In genomic region chr1:66436378-66437135, GRCh38 we compare ENCODE assay signal across 8 cellular contexts.
A peak's percentile ranks its signal among the peaks of the same experiment; 100 is the strongest.
DNase-seq lines count a peak whose midpoint lies in the region; ATAC-seq and TF ChIP-seq lines count a peak whose summit lies in the region.

No MANE protein-coding gene starts in this region.

- H2AK5ac ChIP-seq in neuronal stem cell (ENCODE audit: low read depth, low read length) = no peak overlapping the region

- H3K9me3 ChIP-seq in right lobe of liver = no peaks in the 10 kb centered on the region
- peaks cover 1 to 6% of the 10 kb centered on the region in 2 donors for H3K9me3 ChIP-seq in neuronal stem cell (replicated peaks in 1 of 2; ENCODE audit: control insufficient read depth in 2 of 2, insufficient read depth in 1 of 2, low read depth in 1 of 2, low read length in 2 of 2)

- H3K27ac ChIP-seq in right lobe of liver (no peak overlapping the region), neuronal stem cell (replicated peaks; ENCODE audit: low read length) (no peak overlapping the region)

- no peak overlapping the region for H3K4me2 ChIP-seq in neuronal stem cell (ENCODE audit: insufficient read depth, low read length, poor library complexity, severe bottlenecking)

- peaks cover 3 to 4% of the 10 kb centered on the region in 2 donors for H3K9me3 Mint-ChIP-seq in activated T-cell treated with anti-CD3 and anti-CD28 coated beads, Interleukin-2, amount 50 U/mL, for 72 hours

- no peak overlapping the region for H2BK120ac ChIP-seq in neuronal stem cell (ENCODE audit: low read depth, low read length)

- H2AFZ ChIP-seq in neuronal stem cell (ENCODE audit: low read length) = no peak overlapping the region

- H3K36me3 ChIP-seq in right lobe of liver (no peaks in the 10 kb centered on the region), neuronal stem cell (replicated peaks in 1 of 2; ENCODE audit: control insufficient read depth in 2 of 2, insufficient read depth in 2 of 2, low read length in 2 of 2) (no peaks in the 10 kb centered on the region)

- H3K4ac ChIP-seq in neuronal stem cell (ENCODE audit: low read length) = no peak overlapping the region

- no peaks in the 10 kb centered on the region for H3K27me3 Mint-ChIP-seq in activated T-cell treated with anti-CD3 and anti-CD28 coated beads, Interleukin-2, amount 50 U/mL, for 72 hours (ENCODE audit: low read depth)

- no peak overlapping the region for H3K9ac ChIP-seq in neuronal stem cell (ENCODE audit: low read depth, low read length, poor library complexity)

- no peaks in the 10 kb centered on the region for H3K79me1 ChIP-seq in neuronal stem cell (ENCODE audit: low read depth, low read length)

- H3K14ac ChIP-seq in neuronal stem cell (ENCODE audit: low read length) = no peak overlapping the region

- WGBS in right lobe of liver (ENCODE audit: insufficient coverage, low coverage, low lambda C conversion rate, missing lambda C conversion rate) = 85% methylated on average over 4 of the region's 4 CpGs
- WGBS in neuronal stem cell (ENCODE audit: extremely low coverage in 2 of 2, insufficient read length in 2 of 2, insufficient replicate concordance in 1 of 2), 2 donors = no CpG with 5 or more reads among the region's 4 CpGs

- ATAC-seq in HG02623 (IDR thresholded peaks at IDR 0.05; ENCODE audit: unreplicated experiment) = peak; percentile 75
- peak; percentile 98 for ATAC-seq in activated T-cell treated with anti-CD3 and anti-CD28 coated beads, Interleukin-2, amount 50 U/mL, for 72 hours (replicated peaks in 1 of 2)
- peak; percentile 34 to 66 (median 52) for ATAC-seq in right lobe of liver
- ATAC-seq in GM18505 (IDR thresholded peaks at IDR 0.05; ENCODE audit: unreplicated experiment) = no peak

- peak; percentile 14 for DNase-seq in activated gamma-delta T cell treated with anti-CD3 and anti-CD28 coated beads, Interleukin-2, amount 50 U/mL, for 16 hours (ENCODE audit: low read depth)
- DNase-seq in activated gamma-delta T cell (lab: John Stamatoyannopoulos, UW) (no peak), NCI-H226 (peak; percentile 97), right lobe of liver (no peak), neuronal stem cell (ENCODE audit: low spot score) (no peak)
- peak; percentile 72 to 79 for DNase-seq in activated T-cell treated with anti-CD3 and anti-CD28 coated beads, Interleukin-2, amount 50 U/mL, for 72 hours

- no peak overlapping the region for H2BK5ac ChIP-seq in neuronal stem cell (ENCODE audit: low read length)

- no peak overlapping the region for H3K23ac ChIP-seq in neuronal stem cell (ENCODE audit: low read depth, low read length, poor library complexity)

- TF ChIP-seq CTCF in right lobe of liver (IDR thresholded peaks at IDR 0.05) = peak; percentile 25 to 55 (median 35)

- peak overlapping the region; percentile 14 to 40 for H3K4me3 Mint-ChIP-seq in activated T-cell treated with anti-CD3 and anti-CD28 coated beads, Interleukin-2, amount 50 U/mL, for 72 hours

- intact Hi-C loops in right lobe of liver (cut with DNase I) = no loop called here

- peaks cover 41% of the 10 kb centered on the region for H3K4me1 Mint-ChIP-seq in activated T-cell treated with anti-CD3 and anti-CD28 coated beads, Interleukin-2, amount 50 U/mL, for 72 hours (ENCODE audit: low read depth)

- no peak overlapping the region for H3K18ac ChIP-seq in neuronal stem cell (ENCODE audit: low read length)

- TF ChIP-seq POLR2A in right lobe of liver (IDR thresholded peaks at IDR 0.05) (no peak), GM18505 (IDR thresholded peaks at IDR 0.05; ENCODE audit: borderline replicate concordance, extremely low read depth, insufficient read depth, insufficient read length) (no peak)

- H3K4me1 ChIP-seq in right lobe of liver (no peaks in the 10 kb centered on the region), neuronal stem cell (ENCODE audit: control insufficient read depth in 2 of 2, insufficient read depth in 1 of 2, low read depth in 1 of 2, low read length in 2 of 2) (no peaks in the 10 kb centered on the region)

- H3K4me3 ChIP-seq in right lobe of liver (no peak overlapping the region), neuronal stem cell (ENCODE audit: low read length in 2 of 2) (no peak overlapping the region)

- H4K8ac ChIP-seq in neuronal stem cell (ENCODE audit: low read depth, low read length) = no peak overlapping the region

- H3K27me3 ChIP-seq in right lobe of liver (no peaks in the 10 kb centered on the region), neuronal stem cell (ENCODE audit: control insufficient read depth in 3 of 3, insufficient read depth in 3 of 3, low read depth in 1 of 3, low read length in 3 of 3) (no peaks in the 10 kb centered on the region)

- peak overlapping the region; percentile 29 for H3K27ac Mint-ChIP-seq in activated T-cell treated with anti-CD3 and anti-CD28 coated beads, Interleukin-2, amount 50 U/mL, for 72 hours

- H4K91ac ChIP-seq in neuronal stem cell (ENCODE audit: low read depth, low read length, poor library complexity) = no peak overlapping the region

- H2BK15ac ChIP-seq in neuronal stem cell (ENCODE audit: low read length) = no peak overlapping the region

- peaks cover 5 to 9% of the 10 kb centered on the region in 2 donors for H3K36me3 Mint-ChIP-seq in activated T-cell treated with anti-CD3 and anti-CD28 coated beads, Interleukin-2, amount 50 U/mL, for 72 hours (ENCODE audit: insufficient read depth in 2 of 2)

- no peak overlapping the region for H2BK12ac ChIP-seq in neuronal stem cell (ENCODE audit: low read length)

Comparison
In these comparisons a context has a peak if more than half of its experiments do, and no peak if none do; other contexts are left out.
1. DNase-seq: peak in activated gamma-delta T cell treated with anti-CD3 and anti-CD28 coated beads, Interleukin-2, amount 50 U/mL, for 16 hours (single experiment), NCI-H226 (single experiment) and activated T-cell treated with anti-CD3 and anti-CD28 coated beads, Interleukin-2, amount 50 U/mL, for 72 hours (2 of 2); none in activated gamma-delta T cell (single experiment), right lobe of liver (0 of 3) and neuronal stem cell (single experiment).